ENCODE assay signal across 2 cellular contexts in the genomic region with DNA sequence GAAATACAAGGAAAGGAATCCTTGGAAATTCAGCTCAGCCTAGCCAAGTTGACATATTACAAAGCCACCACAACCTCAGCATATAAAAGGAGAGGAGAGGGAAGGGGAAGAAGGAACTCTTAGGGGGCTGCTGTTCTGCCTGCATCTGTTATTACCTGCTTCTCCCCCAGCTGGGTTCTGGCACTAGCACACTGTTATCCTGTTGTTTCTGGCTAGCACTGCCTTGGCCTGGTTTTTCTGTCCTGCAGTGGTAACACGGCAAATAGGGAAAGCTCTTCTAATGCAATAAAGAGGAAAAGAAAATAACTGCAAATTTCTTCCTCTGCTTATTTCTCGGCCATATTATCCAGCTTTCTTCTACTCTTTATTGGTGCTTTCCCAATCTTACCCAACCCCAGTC.
TF ChIP-seq lines count a peak whose summit lies in the region.

No MANE protein-coding gene starts in this region.

TF ChIP-seq in IMR-90, 13 proteins besides CTCF, POLR2A, EP300 and RAD21:
- TF ChIP-seq MAZ (IDR thresholded peaks at IDR 0.05; ENCODE audit: borderline replicate concordance, low read depth, low read length) (no peak), RCOR1 (IDR thresholded peaks at IDR 0.05; ENCODE audit: insufficient replicate concordance, low read length) (no peak), RFX5 (IDR thresholded peaks at IDR 0.05; ENCODE audit: low read depth, low read length) (no peak), SMC3 (IDR thresholded peaks at IDR 0.05; ENCODE audit: low read depth, low read length) (no peak), NFE2L2 (IDR thresholded peaks at IDR 0.05; ENCODE audit: low read depth, low read length) (no peak), MAFK (IDR thresholded peaks at IDR 0.05; ENCODE audit: low read depth, low read length) (no peak), BHLHE40 (IDR thresholded peaks at IDR 0.05; ENCODE audit: low read depth, low read length) (no peak), CEBPB (IDR thresholded peaks at IDR 0.05; ENCODE audit: low read depth, low read length) (no peak)
- TF ChIP-seq, protein P1, sequence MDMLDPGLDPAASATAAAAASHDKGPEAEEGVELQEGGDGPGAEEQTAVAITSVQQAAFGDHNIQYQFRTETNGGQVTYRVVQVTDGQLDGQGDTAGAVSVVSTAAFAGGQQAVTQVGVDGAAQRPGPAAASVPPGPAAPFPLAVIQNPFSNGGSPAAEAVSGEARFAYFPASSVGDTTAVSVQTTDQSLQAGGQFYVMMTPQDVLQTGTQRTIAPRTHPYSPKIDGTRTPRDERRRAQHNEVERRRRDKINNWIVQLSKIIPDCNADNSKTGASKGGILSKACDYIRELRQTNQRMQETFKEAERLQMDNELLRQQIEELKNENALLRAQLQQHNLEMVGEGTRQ (IDR thresholded peaks at IDR 0.05; ENCODE audit: low read depth, low read length), result no peak

TF ChIP-seq in endothelial cell of umbilical vein, 7 proteins besides CTCF, POLR2A, EP300 and RAD21:
- TF ChIP-seq JUN (IDR thresholded peaks at IDR 0.05; ENCODE audit: borderline replicate concordance, insufficient read depth, insufficient read length, low read depth) (no peak), FOS (IDR thresholded peaks at IDR 0.05; ENCODE audit: borderline replicate concordance, insufficient read depth, low read length) (no peak), EZH2 (IDR thresholded peaks at IDR 0.05; ENCODE audit: borderline replicate concordance, low read depth, low read length, severe bottlenecking) (no peak), GATA2 (IDR thresholded peaks at IDR 0.05; ENCODE audit: insufficient read depth, insufficient read length, low read depth, low read length) (no peak), MYC (IDR thresholded peaks at IDR 0.05; ENCODE audit: low read depth, low read length) (no peak), POLR2AphosphoS5 (IDR thresholded peaks at IDR 0.05; ENCODE audit: insufficient read depth, low read depth, low read length) (no peak)
- TF ChIP-seq, protein P2, sequence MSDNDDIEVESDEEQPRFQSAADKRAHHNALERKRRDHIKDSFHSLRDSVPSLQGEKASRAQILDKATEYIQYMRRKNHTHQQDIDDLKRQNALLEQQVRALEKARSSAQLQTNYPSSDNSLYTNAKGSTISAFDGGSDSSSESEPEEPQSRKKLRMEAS (IDR thresholded peaks at IDR 0.05; ENCODE audit: insufficient read depth, insufficient read length), result no peak
